In the genomic region with DNA sequence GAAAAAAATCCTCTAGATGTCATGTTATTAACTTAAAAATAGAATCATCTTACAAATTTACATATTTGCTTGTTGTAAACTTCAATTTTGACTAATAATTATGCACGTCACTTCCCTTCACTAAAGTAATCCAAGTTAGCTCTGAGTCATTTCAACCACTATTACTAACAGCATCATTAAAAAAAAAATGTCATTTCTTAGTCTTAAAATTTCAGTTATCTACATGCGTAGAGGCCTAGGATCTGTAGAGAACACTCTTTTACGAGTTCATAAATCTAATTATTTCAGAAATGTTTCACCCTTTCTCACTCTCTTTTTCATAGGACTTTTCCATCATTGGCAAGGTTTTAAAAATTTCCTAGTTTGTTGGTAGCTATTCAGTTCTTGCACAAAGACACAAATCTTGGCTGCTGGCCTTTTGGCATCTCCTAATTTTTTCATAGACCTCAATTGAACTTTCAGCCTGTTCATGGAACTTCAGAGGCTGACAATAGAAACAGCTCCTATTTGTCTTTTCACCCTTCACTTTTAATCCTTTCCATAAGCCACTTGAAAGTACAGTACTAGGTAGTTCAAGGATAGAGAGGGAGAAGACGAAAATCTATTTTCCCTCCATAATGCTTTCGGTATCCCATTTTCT, we compare ENCODE assay signal across 3 cellular contexts.
TF ChIP-seq lines count a peak whose summit lies in the region.

No MANE protein-coding gene starts in this region.

TF ChIP-seq in liver, 16 proteins besides CTCF, POLR2A, EP300 and RAD21:
- no peak for TF ChIP-seq GABPA (IDR thresholded peaks at IDR 0.05 in 1 of 2, conservative IDR thresholded peaks at IDR 0.05 in 1 of 2)
- peak; percentile 12 for TF ChIP-seq SP1 (IDR thresholded peaks at IDR 0.05)
- peak in 1 of 2 donors; percentile 25 for TF ChIP-seq JUND (IDR thresholded peaks at IDR 0.05)
- peak; percentile 58 to 62 for TF ChIP-seq RXRA (IDR thresholded peaks at IDR 0.05)
- no peak for TF ChIP-seq FOXA1 (IDR thresholded peaks at IDR 0.05)
- no peak for TF ChIP-seq FOXA2 (IDR thresholded peaks at IDR 0.05)
- TF ChIP-seq EGR1 (IDR thresholded peaks at IDR 0.05; ENCODE audit: low read depth in 2 of 2): no peak
- no peak for TF ChIP-seq HNF4G (IDR thresholded peaks at IDR 0.05)
TF ChIP-seq in liver: peak in this region for 3.

TF ChIP-seq in HepG2, 621 proteins besides CTCF, POLR2A, EP300 and RAD21:
- no peak for TF ChIP-seq ZSCAN31 (CRISPR knock-in tag; IDR thresholded peaks at IDR 0.05; ENCODE audit: low read depth)
- TF ChIP-seq, protein P1, sequence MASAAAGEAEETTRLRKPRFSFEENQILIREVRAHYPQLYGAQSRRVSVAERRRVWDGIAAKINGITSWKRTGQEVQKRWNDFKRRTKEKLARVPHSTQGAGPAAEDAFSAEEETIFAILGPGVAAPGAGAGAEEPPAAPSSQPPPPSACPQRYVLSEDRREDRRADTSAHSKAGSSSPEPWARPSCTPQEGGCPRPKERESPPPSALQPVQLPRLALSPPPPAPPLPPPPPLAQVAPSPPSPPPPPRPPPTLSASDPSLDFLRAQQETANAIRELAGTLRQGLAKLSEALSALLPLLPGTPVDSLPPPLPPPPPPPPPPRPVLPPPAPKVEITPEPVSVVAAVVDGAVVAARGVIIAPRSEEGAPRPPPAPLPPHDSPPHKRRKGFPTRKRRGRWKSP (CRISPR knock-in tag; IDR thresholded peaks at IDR 0.05): no peak
- no peak for TF ChIP-seq ZNF572 (CRISPR knock-in tag; IDR thresholded peaks at IDR 0.05)
- no peak for TF ChIP-seq HIVEP1 (CRISPR knock-in tag; IDR thresholded peaks at IDR 0.05)
- no peak for TF ChIP-seq CREB1 (IDR thresholded peaks at IDR 0.05)
- TF ChIP-seq CREB1 (CRISPR knock-in tag; IDR thresholded peaks at IDR 0.05): no peak
- no peak for TF ChIP-seq ZNF496 (CRISPR knock-in tag; IDR thresholded peaks at IDR 0.05; ENCODE audit: insufficient replicate concordance)
- TF ChIP-seq HOXA5 (CRISPR knock-in tag; IDR thresholded peaks at IDR 0.05): no peak
- TF ChIP-seq ZNF83 (CRISPR knock-in tag; IDR thresholded peaks at IDR 0.05; ENCODE audit: borderline replicate concordance): no peak
- no peak for TF ChIP-seq TBP (CRISPR knock-in tag; IDR thresholded peaks at IDR 0.05)
- TF ChIP-seq, protein P2, sequence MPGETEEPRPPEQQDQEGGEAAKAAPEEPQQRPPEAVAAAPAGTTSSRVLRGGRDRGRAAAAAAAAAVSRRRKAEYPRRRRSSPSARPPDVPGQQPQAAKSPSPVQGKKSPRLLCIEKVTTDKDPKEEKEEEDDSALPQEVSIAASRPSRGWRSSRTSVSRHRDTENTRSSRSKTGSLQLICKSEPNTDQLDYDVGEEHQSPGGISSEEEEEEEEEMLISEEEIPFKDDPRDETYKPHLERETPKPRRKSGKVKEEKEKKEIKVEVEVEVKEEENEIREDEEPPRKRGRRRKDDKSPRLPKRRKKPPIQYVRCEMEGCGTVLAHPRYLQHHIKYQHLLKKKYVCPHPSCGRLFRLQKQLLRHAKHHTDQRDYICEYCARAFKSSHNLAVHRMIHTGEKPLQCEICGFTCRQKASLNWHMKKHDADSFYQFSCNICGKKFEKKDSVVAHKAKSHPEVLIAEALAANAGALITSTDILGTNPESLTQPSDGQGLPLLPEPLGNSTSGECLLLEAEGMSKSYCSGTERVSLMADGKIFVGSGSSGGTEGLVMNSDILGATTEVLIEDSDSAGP (CRISPR knock-in tag; IDR thresholded peaks at IDR 0.05; ENCODE audit: borderline replicate concordance): no peak
- TF ChIP-seq CEBPB (IDR thresholded peaks at IDR 0.05; ENCODE audit: borderline replicate concordance, low read depth, low read length): no peak
- no peak for TF ChIP-seq RFXANK (CRISPR knock-in tag; IDR thresholded peaks at IDR 0.05)
- no peak for TF ChIP-seq ZNF260 (CRISPR knock-in tag; IDR thresholded peaks at IDR 0.05; ENCODE audit: borderline replicate concordance, low read depth)
- no peak for TF ChIP-seq GLI4 (CRISPR knock-in tag; IDR thresholded peaks at IDR 0.05; ENCODE audit: borderline replicate concordance)
- TF ChIP-seq, protein P3, sequence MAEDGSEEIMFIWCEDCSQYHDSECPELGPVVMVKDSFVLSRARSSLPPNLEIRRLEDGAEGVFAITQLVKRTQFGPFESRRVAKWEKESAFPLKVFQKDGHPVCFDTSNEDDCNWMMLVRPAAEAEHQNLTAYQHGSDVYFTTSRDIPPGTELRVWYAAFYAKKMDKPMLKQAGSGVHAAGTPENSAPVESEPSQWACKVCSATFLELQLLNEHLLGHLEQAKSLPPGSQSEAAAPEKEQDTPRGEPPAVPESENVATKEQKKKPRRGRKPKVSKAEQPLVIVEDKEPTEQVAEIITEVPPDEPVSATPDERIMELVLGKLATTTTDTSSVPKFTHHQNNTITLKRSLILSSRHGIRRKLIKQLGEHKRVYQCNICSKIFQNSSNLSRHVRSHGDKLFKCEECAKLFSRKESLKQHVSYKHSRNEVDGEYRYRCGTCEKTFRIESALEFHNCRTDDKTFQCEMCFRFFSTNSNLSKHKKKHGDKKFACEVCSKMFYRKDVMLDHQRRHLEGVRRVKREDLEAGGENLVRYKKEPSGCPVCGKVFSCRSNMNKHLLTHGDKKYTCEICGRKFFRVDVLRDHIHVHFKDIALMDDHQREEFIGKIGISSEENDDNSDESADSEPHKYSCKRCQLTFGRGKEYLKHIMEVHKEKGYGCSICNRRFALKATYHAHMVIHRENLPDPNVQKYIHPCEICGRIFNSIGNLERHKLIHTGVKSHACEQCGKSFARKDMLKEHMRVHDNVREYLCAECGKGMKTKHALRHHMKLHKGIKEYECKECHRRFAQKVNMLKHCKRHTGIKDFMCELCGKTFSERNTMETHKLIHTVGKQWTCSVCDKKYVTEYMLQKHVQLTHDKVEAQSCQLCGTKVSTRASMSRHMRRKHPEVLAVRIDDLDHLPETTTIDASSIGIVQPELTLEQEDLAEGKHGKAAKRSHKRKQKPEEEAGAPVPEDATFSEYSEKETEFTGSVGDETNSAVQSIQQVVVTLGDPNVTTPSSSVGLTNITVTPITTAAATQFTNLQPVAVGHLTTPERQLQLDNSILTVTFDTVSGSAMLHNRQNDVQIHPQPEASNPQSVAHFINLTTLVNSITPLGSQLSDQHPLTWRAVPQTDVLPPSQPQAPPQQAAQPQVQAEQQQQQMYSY (CRISPR knock-in tag; IDR thresholded peaks at IDR 0.05): no peak
- no peak for TF ChIP-seq ZIK1 (CRISPR knock-in tag; IDR thresholded peaks at IDR 0.05; ENCODE audit: borderline replicate concordance, low read depth)
- no peak for TF ChIP-seq JARID2 (CRISPR knock-in tag; IDR thresholded peaks at IDR 0.05; ENCODE audit: insufficient replicate concordance)
- no peak for TF ChIP-seq ZNF619 (CRISPR knock-in tag; IDR thresholded peaks at IDR 0.05)
- TF ChIP-seq, protein P4, sequence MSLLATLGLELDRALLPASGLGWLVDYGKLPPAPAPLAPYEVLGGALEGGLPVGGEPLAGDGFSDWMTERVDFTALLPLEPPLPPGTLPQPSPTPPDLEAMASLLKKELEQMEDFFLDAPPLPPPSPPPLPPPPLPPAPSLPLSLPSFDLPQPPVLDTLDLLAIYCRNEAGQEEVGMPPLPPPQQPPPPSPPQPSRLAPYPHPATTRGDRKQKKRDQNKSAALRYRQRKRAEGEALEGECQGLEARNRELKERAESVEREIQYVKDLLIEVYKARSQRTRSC (CRISPR knock-in tag; IDR thresholded peaks at IDR 0.05; ENCODE audit: low read depth): no peak
- no peak for TF ChIP-seq MAZ (IDR thresholded peaks at IDR 0.05; ENCODE audit: borderline replicate concordance, low read depth, low read length)
- TF ChIP-seq MAZ (CRISPR knock-in tag; IDR thresholded peaks at IDR 0.05; ENCODE audit: low read depth): no peak

TF ChIP-seq in endothelial cell of umbilical vein, 7 proteins besides CTCF, POLR2A, EP300 and RAD21:
- TF ChIP-seq FOS (IDR thresholded peaks at IDR 0.05; ENCODE audit: borderline replicate concordance, insufficient read depth, low read length) (peak; percentile 52), MYC (IDR thresholded peaks at IDR 0.05; ENCODE audit: low read depth, low read length) (no peak), EZH2 (IDR thresholded peaks at IDR 0.05; ENCODE audit: borderline replicate concordance, low read depth, low read length, severe bottlenecking) (no peak), POLR2AphosphoS5 (IDR thresholded peaks at IDR 0.05; ENCODE audit: insufficient read depth, low read depth, low read length) (no peak), JUN (IDR thresholded peaks at IDR 0.05; ENCODE audit: borderline replicate concordance, insufficient read depth, insufficient read length, low read depth) (peak; percentile 3), GATA2 (IDR thresholded peaks at IDR 0.05; ENCODE audit: insufficient read depth, insufficient read length, low read depth, low read length) (no peak)
- TF ChIP-seq, protein P5, sequence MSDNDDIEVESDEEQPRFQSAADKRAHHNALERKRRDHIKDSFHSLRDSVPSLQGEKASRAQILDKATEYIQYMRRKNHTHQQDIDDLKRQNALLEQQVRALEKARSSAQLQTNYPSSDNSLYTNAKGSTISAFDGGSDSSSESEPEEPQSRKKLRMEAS (IDR thresholded peaks at IDR 0.05; ENCODE audit: insufficient read depth, insufficient read length): no peak
